In the genomic region with DNA sequence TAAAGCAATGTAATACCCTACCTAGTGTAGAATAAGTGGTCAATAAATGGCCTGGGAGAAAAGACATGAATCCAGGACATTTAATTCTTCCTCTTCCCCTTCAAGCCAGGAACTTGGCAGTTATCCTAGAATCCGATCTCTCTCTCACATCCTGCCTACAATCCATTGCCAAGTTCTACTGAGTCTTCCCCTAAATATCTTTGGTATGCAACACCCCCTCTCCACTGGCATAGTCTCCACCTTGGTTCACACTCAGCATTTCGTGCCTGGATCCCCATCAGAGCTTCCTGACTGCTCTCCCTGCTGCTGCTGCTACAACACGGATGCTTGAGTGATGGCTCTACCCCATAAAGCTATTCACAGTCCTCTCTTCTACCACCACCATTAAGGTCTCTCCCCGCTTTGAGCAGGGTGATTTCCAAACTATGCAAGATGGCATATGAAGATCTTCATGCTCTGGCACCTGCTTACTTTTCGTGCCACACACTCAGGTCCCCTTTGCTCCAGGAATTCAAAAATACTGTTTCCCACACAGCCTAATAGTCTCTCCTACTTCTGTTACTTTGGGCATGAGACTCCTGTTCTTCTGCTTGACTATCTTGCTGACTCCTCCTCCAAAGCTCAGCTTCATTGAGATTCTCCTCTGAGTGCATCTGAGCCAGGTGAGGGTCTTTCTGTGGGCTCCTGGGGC, we compare ENCODE assay signal across 11 cellular contexts. TPM values are rescaled to one million over a fixed set of nuclear protein-coding genes. Genes with fewer than 3 reads are reported as not detected.
A peak's percentile ranks its signal among the peaks of the same experiment; 100 is the strongest.
DNase-seq lines count a peak whose midpoint lies in the region; ATAC-seq and TF ChIP-seq lines count a peak whose summit lies in the region.
"Had no signal": no experiment of that assay in that cellular context is flagged by ENCODE, and none has a peak within 500 bp of the region (broad histone marks: within the 10 kb centered on the region; RNA-seq: fewer than 3 reads in every experiment).

No MANE protein-coding gene starts in this region.

- peak overlapping the region; percentile 26 for H3K9ac ChIP-seq in PC-3 (ENCODE audit: low read length)

- H3K9me2 ChIP-seq in PC-3 (replicated peaks; ENCODE audit: low read length): no peaks in the 10 kb centered on the region

- H4K20me1 ChIP-seq in PC-3 (ENCODE audit: low read length) (no peaks in the 10 kb centered on the region), osteoblast (ENCODE audit: insufficient read depth, low read length) (no peaks in the 10 kb centered on the region)

- H3K9me3 ChIP-seq in PC-3 (ENCODE audit: low read length) (no peaks in the 10 kb centered on the region), osteoblast (ENCODE audit: low read depth, low read length) (no peaks in the 10 kb centered on the region)

- POLR2A ChIA-PET in PC-3 (lab: Charles Lee; ENCODE audit: unreplicated experiment): interaction anchor here (0.7 kb wide), 1 partner anchor 71 kb away, joined by 4 read pairs; no protein-coding TSS in a partner anchor

- peak overlapping the region; percentile 78 for H3K27ac ChIP-seq in PC-3 (ENCODE audit: low read length)
- H3K27ac ChIP-seq in osteoblast (ENCODE audit: low read depth, low read length): peak overlapping the region; percentile 79

- H3K4me3 ChIP-seq in PC-3 (ENCODE audit: low read length) (peak overlapping the region; percentile 16; the same call in 1 of the 2 replicates), epithelial cell of esophagus (ENCODE audit: low read length) (no peak overlapping the region), osteoblast (ENCODE audit: insufficient read depth, low read length) (peak overlapping the region; percentile 10)

- TSS peak; percentile 90 for BruUV-seq in PC-3 (replicated peaks; lab: Mats Ljungman, UMichigan)

- H3K27me3 ChIP-seq in PC-3 (ENCODE audit: low read length) (no peaks in the 10 kb centered on the region), osteoblast (ENCODE audit: insufficient read depth, low read length) (no peaks in the 10 kb centered on the region)

- H3K4me1 ChIP-seq in PC-3 (ENCODE audit: insufficient read depth, low read length) (peaks cover 65% of the 10 kb centered on the region), osteoblast (ENCODE audit: insufficient read depth, low read length) (peaks cover 30% of the 10 kb centered on the region)

- H2AFZ ChIP-seq in PC-3 (ENCODE audit: low read length) (peak overlapping the region; percentile 9; the same call in 1 of the 2 replicates), osteoblast (ENCODE audit: low read length) (peak overlapping the region; percentile 45)

- no peaks in the 10 kb centered on the region for H3K79me2 ChIP-seq in PC-3 (ENCODE audit: low read length)
- H3K79me2 ChIP-seq in osteoblast (ENCODE audit: insufficient read depth, low read length): no peaks in the 10 kb centered on the region

- intact Hi-C loops in PC-3 (cut with micrococcal nuclease): loop anchor here (1.0 to 2.0 kb wide), 8 partner anchors 10 to 146 kb away; no protein-coding TSS in a partner anchor

- ATAC-seq in PC-3 (peak; percentile 89), GM21515 (IDR thresholded peaks at IDR 0.05; ENCODE audit: unreplicated experiment) (no peak)

- H3K36me3 ChIP-seq in PC-3 (ENCODE audit: low read depth, low read length) (no peaks in the 10 kb centered on the region), osteoblast (ENCODE audit: insufficient read depth, low read length) (no peaks in the 10 kb centered on the region)

- DNase-seq in Daoy (ENCODE audit: low read depth) (peak; percentile 93), PC-3 (peak; percentile 100), epithelial cell of esophagus (ENCODE audit: low read depth) (peak; percentile 89), osteoblast (ENCODE audit: insufficient read length, low spot score, missing footprints) (peak; percentile 85), NCI-H2107 (lab: John Stamatoyannopoulos, UW) (no peak), NCI-H510A (lab: John Stamatoyannopoulos, UW) (no peak), HuH-7 (ENCODE audit: low spot score) (no peak)
- DNase-seq: amygdala; NCI-H1105 treated with DMSO at 0.1 percent for 48 hours; stimulated activated CD4-positive, alpha-beta T cell treated with anti-CD3 and anti-CD28 coated beads, Interleukin-4, amount 100 ng/mL, for 24 hours had no signal

- CTCF ChIA-PET in PC-3 (lab: Charles Lee): interaction anchor here (0.5 to 0.8 kb wide), 3 partner anchors 141 to 1689 kb away, joined by 3 to 5 read pairs (median 3); no protein-coding TSS in a partner anchor

- no peaks in the 10 kb centered on the region for H3F3A ChIP-seq in PC-3 (ENCODE audit: low read length, unreplicated experiment)

- H3K4me2 ChIP-seq in PC-3 (ENCODE audit: low read length) (peak overlapping the region; percentile 59), osteoblast (ENCODE audit: insufficient read depth, low read length) (peak overlapping the region; percentile 57)

- TF ChIP-seq CTCF in PC-3 (conservative IDR thresholded peaks at IDR 0.05; ENCODE audit: low read depth, low read length) (no peak), epithelial cell of esophagus (IDR thresholded peaks at IDR 0.05; ENCODE audit: insufficient read depth, low read depth, low read length, missing control alignments) (no peak), osteoblast (IDR thresholded peaks at IDR 0.05; ENCODE audit: extremely low read depth, low read depth, low read length) (no peak)

RNA-seq across cellular contexts. Expression of a gene that starts 4.8 kb away (rescaled TPM):
- total RNA-seq in Daoy (2014; rRNA removed; shearing (Covaris generic)): 15.0 and 15.9 TPM in 2 replicates
- total RNA-seq in PC-3 (2014; rRNA removed) (29.5 and 33.6 TPM in 2 replicates), osteoblast (44.5 and 58.0 TPM in 2 replicates)

Comparison
In these comparisons a context has a peak if more than half of its experiments do, and no peak if none do; other contexts are left out.
1. DNase-seq: peak in Daoy (single experiment), PC-3 (single experiment), epithelial cell of esophagus (single experiment) and osteoblast (single experiment); none in NCI-H2107 (single experiment), NCI-H510A (single experiment) and HuH-7 (single experiment).